Comparison of ENCODE assay signal across 20 cellular contexts in genomic region chr18:12366794-12367193, GRCh38. TPM values are rescaled to one million over a fixed set of nuclear protein-coding genes. Genes with fewer than 3 reads are reported as not detected.
A peak's percentile ranks its signal among the peaks of the same experiment; 100 is the strongest.
DNase-seq lines count a peak whose midpoint lies in the region; ATAC-seq and TF ChIP-seq lines count a peak whose summit lies in the region.
"Had no signal": no experiment of that assay in that cellular context is flagged by ENCODE, and none has a peak within 500 bp of the region (broad histone marks: within the 10 kb centered on the region; RNA-seq: fewer than 3 reads in every experiment).

No MANE protein-coding gene starts in this region.

- H3K4me1 Mint-ChIP-seq in WTC11 (no peaks in the 10 kb centered on the region), MCF 10A (ENCODE audit: insufficient read depth, unreplicated experiment) (peaks cover 10% of the 10 kb centered on the region)
- H3K4me1 Mint-ChIP-seq in stimulated activated effector memory CD8-positive, alpha-beta T cell treated with anti-CD3 and anti-CD28 coated beads, Interleukin-12 subunit alpha, Interleukin-12 subunit beta, amount 100 ng/mL, for 72 hours, result peaks cover 11% of the 10 kb centered on the region
- H3K4me1 Mint-ChIP-seq in activated T-helper 1 cell treated with anti-CD3 and anti-CD28 coated beads, Interleukin-12 subunit alpha, Interleukin-12 subunit beta, Interleukin-2, Interleukin-4 antibody, amounts not matched to agents 30 ng/mL and 10 ng/mL and 1 ng/mL, durations not matched to agents 14 hours and 24 hours and 36 hours (ENCODE audit: low read depth), result peaks cover 11% of the 10 kb centered on the region

- peaks cover 22% of the 10 kb centered on the region for H4K20me1 ChIP-seq in hepatocyte (ENCODE audit: insufficient read depth, poor library complexity, severe bottlenecking)

- H3K4me3 Mint-ChIP-seq in WTC11 (no peak overlapping the region), MCF 10A (ENCODE audit: unreplicated experiment) (no peak overlapping the region)
- H3K4me3 Mint-ChIP-seq in stimulated activated effector memory CD8-positive, alpha-beta T cell treated with anti-CD3 and anti-CD28 coated beads, Interleukin-12 subunit alpha, Interleukin-12 subunit beta, amount 100 ng/mL, for 72 hours, result no peak overlapping the region
- H3K4me3 Mint-ChIP-seq in activated T-helper 1 cell treated with anti-CD3 and anti-CD28 coated beads, Interleukin-12 subunit alpha, Interleukin-12 subunit beta, Interleukin-2, Interleukin-4 antibody, amounts not matched to agents 30 ng/mL and 10 ng/mL and 1 ng/mL, durations not matched to agents 14 hours and 24 hours and 36 hours, result no peak overlapping the region
- H3K4me3 Mint-ChIP-seq: B cell; CD4-positive, alpha-beta T cell had no signal

- H3K4me1 ChIP-seq in heart left ventricle (peaks cover 0 to 93% (median 37%) of the 10 kb centered on the region in 12 donors), hepatocyte (ENCODE audit: insufficient read depth) (peaks cover 5% of the 10 kb centered on the region), upper lobe of left lung (peaks cover 0 to 1% (median under 1%) of the 10 kb centered on the region in 4 donors)
- H3K4me1 ChIP-seq: HAP-1 had no signal

- TF ChIP-seq POLR2A in heart left ventricle (IDR thresholded peaks at IDR 0.05) (no peak), upper lobe of left lung (IDR thresholded peaks at IDR 0.05) (no peak)

- ATAC-seq in heart left ventricle (no peak), left ventricle myocardium superior (no peak), WTC11 (no peak), upper lobe of left lung (ENCODE audit: low FRiP score in 2 of 2) (no peak)
- ATAC-seq in stimulated activated effector memory CD8-positive, alpha-beta T cell treated with anti-CD3 and anti-CD28 coated beads, Interleukin-12 subunit alpha, Interleukin-12 subunit beta, amount 100 ng/mL, for 72 hours, result no peak

- H3K4me3 ChIP-seq in heart left ventricle (no peak overlapping the region), hepatocyte (no peak overlapping the region), upper lobe of left lung (no peak overlapping the region)
- H3K4me3 ChIP-seq: HAP-1, PC-9 had no signal

- H3K27me3 ChIP-seq in heart left ventricle, result no peaks in the 10 kb centered on the region
- H3K27me3 ChIP-seq in hepatocyte, result no peaks in the 10 kb centered on the region
- H3K27me3 ChIP-seq in upper lobe of left lung, result no peaks in the 10 kb centered on the region

- no TSS peak for BruUV-seq in MCF 10A (replicated peaks; lab: Mats Ljungman, UMichigan)

- no peak for TF ChIP-seq EP300 in upper lobe of left lung (IDR thresholded peaks at IDR 0.05)

- H3K9me3 Mint-ChIP-seq in WTC11 (no peaks in the 10 kb centered on the region), MCF 10A (ENCODE audit: unreplicated experiment) (no peaks in the 10 kb centered on the region)
- no peaks in the 10 kb centered on the region for H3K9me3 Mint-ChIP-seq in stimulated activated effector memory CD8-positive, alpha-beta T cell treated with anti-CD3 and anti-CD28 coated beads, Interleukin-12 subunit alpha, Interleukin-12 subunit beta, amount 100 ng/mL, for 72 hours
- H3K9me3 Mint-ChIP-seq in activated T-helper 1 cell treated with anti-CD3 and anti-CD28 coated beads, Interleukin-12 subunit alpha, Interleukin-12 subunit beta, Interleukin-2, Interleukin-4 antibody, amounts not matched to agents 30 ng/mL and 10 ng/mL and 1 ng/mL, durations not matched to agents 14 hours and 24 hours and 36 hours, result no peaks in the 10 kb centered on the region
- H3K9me3 Mint-ChIP-seq: CD4-positive, alpha-beta T cell had no signal

- no peak for DNase-seq in heart left ventricle
- no peak for DNase-seq in left ventricle myocardium superior
- no peak for DNase-seq in WTC11 (ENCODE audit: low spot score)
- DNase-seq in hepatocyte (ENCODE audit: low spot score), result no peak
- no peak for DNase-seq in stimulated activated effector memory CD8-positive, alpha-beta T cell treated with anti-CD3 and anti-CD28 coated beads, Interleukin-12 subunit alpha, Interleukin-12 subunit beta, amount 100 ng/mL, for 72 hours (ENCODE audit: low spot score in 2 of 2)
- DNase-seq in MCF 10A (ENCODE audit: unreplicated experiment), result no peak
- DNase-seq in activated T-helper 1 cell treated with anti-CD3 and anti-CD28 coated beads, Interleukin-12 subunit alpha, Interleukin-12 subunit beta, Interleukin-2, Interleukin-4 antibody, amounts not matched to agents 30 ng/mL and 10 ng/mL and 1 ng/mL, durations not matched to agents 14 hours and 24 hours and 36 hours (ENCODE audit: low spot score), result no peak
- DNase-seq in upper lobe of left lung, result no peak
- DNase-seq: CD4-positive, alpha-beta T cell; DMS153; GDM1; NCI-H1048; NCI-H1436; NCI-H1930; NCI-H226; NCI-H524; PC-9 had no signal

- no peak overlapping the region for H3K4me2 ChIP-seq in hepatocyte
- H3K4me2 ChIP-seq: PC-9 had no signal

- no peaks in the 10 kb centered on the region for H3K9me2 ChIP-seq in hepatocyte (replicated peaks; ENCODE audit: insufficient read depth)

- TF ChIP-seq CTCF in heart left ventricle (IDR thresholded peaks at IDR 0.05) (no peak), WTC11 (IDR thresholded peaks at IDR 0.05) (no peak), hepatocyte (IDR thresholded peaks at IDR 0.05; ENCODE audit: poor library complexity) (no peak), MCF 10A (IDR thresholded peaks at IDR 0.05; ENCODE audit: unreplicated experiment) (no peak), upper lobe of left lung (IDR thresholded peaks at IDR 0.05) (no peak)

- peak overlapping the region; percentile 25; the same call in 1 of the 2 replicates for H3K27ac Mint-ChIP-seq in WTC11
- H3K27ac Mint-ChIP-seq in stimulated activated effector memory CD8-positive, alpha-beta T cell treated with anti-CD3 and anti-CD28 coated beads, Interleukin-12 subunit alpha, Interleukin-12 subunit beta, amount 100 ng/mL, for 72 hours, result peak overlapping the region; percentile 63
- no peak overlapping the region for H3K27ac Mint-ChIP-seq in MCF 10A (ENCODE audit: low read depth, unreplicated experiment)
- H3K27ac Mint-ChIP-seq in activated T-helper 1 cell treated with anti-CD3 and anti-CD28 coated beads, Interleukin-12 subunit alpha, Interleukin-12 subunit beta, Interleukin-2, Interleukin-4 antibody, amounts not matched to agents 30 ng/mL and 10 ng/mL and 1 ng/mL, durations not matched to agents 14 hours and 24 hours and 36 hours, result no peak overlapping the region
- H3K27ac Mint-ChIP-seq: B cell; CD4-positive, alpha-beta T cell had no signal

- WGBS in heart left ventricle, 4 donors, result 44 to 56% (median 51%) methylated on average over 5 of the region's 5 CpGs
- WGBS in hepatocyte (ENCODE audit: low lambda C conversion rate, missing lambda C conversion rate), result 72% methylated on average over 5 of the region's 5 CpGs
- whole genome bisulfite sequencing in upper lobe of left lung, 2 donors, result 91 to 95% methylated on average over 5 of the region's 5 CpGs

- H3K27me3 Mint-ChIP-seq in WTC11 (ENCODE audit: low read depth) (no peaks in the 10 kb centered on the region), MCF 10A (ENCODE audit: insufficient read depth, unreplicated experiment) (no peaks in the 10 kb centered on the region)
- no peaks in the 10 kb centered on the region for H3K27me3 Mint-ChIP-seq in activated T-helper 1 cell treated with anti-CD3 and anti-CD28 coated beads, Interleukin-12 subunit alpha, Interleukin-12 subunit beta, Interleukin-2, Interleukin-4 antibody, amounts not matched to agents 30 ng/mL and 10 ng/mL and 1 ng/mL, durations not matched to agents 14 hours and 24 hours and 36 hours (ENCODE audit: insufficient read depth)
- H3K27me3 Mint-ChIP-seq: B cell; CD4-positive, alpha-beta T cell had no signal

- H3K36me3 Mint-ChIP-seq in WTC11, result peaks cover 67% of the 10 kb centered on the region
- peaks cover 91% of the 10 kb centered on the region for H3K36me3 Mint-ChIP-seq in stimulated activated effector memory CD8-positive, alpha-beta T cell treated with anti-CD3 and anti-CD28 coated beads, Interleukin-12 subunit alpha, Interleukin-12 subunit beta, amount 100 ng/mL, for 72 hours
- H3K36me3 Mint-ChIP-seq in MCF 10A (ENCODE audit: insufficient read depth, unreplicated experiment), result peaks cover 72% of the 10 kb centered on the region
- peaks cover 43% of the 10 kb centered on the region for H3K36me3 Mint-ChIP-seq in activated T-helper 1 cell treated with anti-CD3 and anti-CD28 coated beads, Interleukin-12 subunit alpha, Interleukin-12 subunit beta, Interleukin-2, Interleukin-4 antibody, amounts not matched to agents 30 ng/mL and 10 ng/mL and 1 ng/mL, durations not matched to agents 14 hours and 24 hours and 36 hours (ENCODE audit: low read depth)

- POLR2A ChIA-PET in WTC11 (lab: Charles Lee), result no interaction called here
- POLR2A ChIA-PET in MCF 10A (lab: Yijun Ruan, JAX), result interaction anchor here (0.6 to 1.0 kb wide), 2 partner anchors 10 to 32 kb away, joined by 3 read pairs; partner anchors contain the start of gene AFG3L2

- H3K9me3 ChIP-seq in heart left ventricle (no peaks in the 10 kb centered on the region), hepatocyte (ENCODE audit: low read depth) (no peaks in the 10 kb centered on the region), upper lobe of left lung (no peaks in the 10 kb centered on the region)
- H3K9me3 ChIP-seq: HAP-1 had no signal

- H2AFZ ChIP-seq in hepatocyte, result no peak overlapping the region
- H2AFZ ChIP-seq: PC-9 had no signal

- intact Hi-C loops in heart left ventricle (cut with DNase I) (loop anchor here in 1 of 10 donors (5.0 kb wide), 1 partner anchor 39 kb away; no protein-coding TSS in a partner anchor), left ventricle myocardium superior (cut with micrococcal nuclease) (no loop called here), MCF 10A (cut with micrococcal nuclease) (no loop called here)
- intact Hi-C loops in activated T-helper 1 cell treated with anti-CD3 and anti-CD28 coated beads, Interleukin-12 subunit alpha, Interleukin-12 subunit beta, Interleukin-2, Interleukin-4 antibody, amounts not matched to agents 30 ng/mL and 10 ng/mL and 1 ng/mL, durations not matched to agents 14 hours and 24 hours and 36 hours (cut with micrococcal nuclease), result no loop called here

- H3K36me3 ChIP-seq in heart left ventricle (peaks cover 0 to 90% (median 82%) of the 10 kb centered on the region in 9 donors), hepatocyte (replicated peaks; ENCODE audit: insufficient read depth, low read depth) (no peaks in the 10 kb centered on the region), upper lobe of left lung (peaks cover 11 to 73% (median 44%) of the 10 kb centered on the region in 4 donors)

- peaks cover 90% of the 10 kb centered on the region for H3K79me2 ChIP-seq in hepatocyte

- CTCF ChIA-PET in WTC11 (lab: Charles Lee) (no interaction called here), MCF 10A (lab: Yijun Ruan, JAX) (interaction anchor here (0.8 kb wide), 1 partner anchor 8 kb away, joined by 3 read pairs; no protein-coding TSS in a partner anchor)

- peak overlapping the region in 11 of 12 donors; percentile 6 to 99 (median 47) for H3K27ac ChIP-seq in heart left ventricle
- H3K27ac ChIP-seq in hepatocyte, result peak overlapping the region; percentile 63
- no peak overlapping the region for H3K27ac ChIP-seq in upper lobe of left lung
- H3K27ac ChIP-seq: HL-60, PC-9 had no signal

RNA-seq across cellular contexts. Expression of gene AFG3L2, which starts 10.2 kb away (rescaled TPM):
- total RNA-seq in heart left ventricle, result 100 to 1,000 TPM; 107 to 174 (median 142) TPM
- polyA plus RNA-seq in heart left ventricle, result 10 to 100 TPM; 59.9 to 89.4 TPM
- total RNA-seq in left ventricle myocardium superior, result 143 TPM
- 73.9 to 109 TPM (median 76.0 TPM) in 3 replicates for total RNA-seq in WTC11 (2021)
- total RNA-seq in hepatocyte, result 60.2 and 60.8 TPM in 2 replicates
- polyA plus RNA-seq in hepatocyte, result 43.0 and 44.1 TPM in 2 replicates
- total RNA-seq in MCF 10A (2022), result 56.7 and 77.2 TPM in 2 replicates
- total RNA-seq in activated T-helper 1 cell treated with anti-CD3 and anti-CD28 coated beads, Interleukin-12 subunit alpha, Interleukin-12 subunit beta, Interleukin-2, Interleukin-4 antibody, amounts not matched to agents 30 ng/mL and 10 ng/mL and 1 ng/mL, durations not matched to agents 14 hours and 24 hours and 36 hours, result 66.8 and 70.6 TPM in 2 replicates
- 10 to 100 TPM; 31.3 to 55.6 (median 38.3) TPM for total RNA-seq in upper lobe of left lung

RNA-seq across cellular contexts. Expression of gene PRELID3A, which starts 40.9 kb away (rescaled TPM):
- total RNA-seq in heart left ventricle, result 1 to 10 TPM in 4 of 9 donors, under 1 TPM in 5; 0.31 to 2.4 (median 0.87) TPM
- 1 to 10 TPM; 1.3 to 2.0 TPM for polyA plus RNA-seq in heart left ventricle
- 1.9 TPM for total RNA-seq in left ventricle myocardium superior
- total RNA-seq in WTC11 (2021), result 10.4 to 13.0 TPM (median 10.5 TPM) in 3 replicates
- 0.90 and 2.5 TPM in 2 replicates for total RNA-seq in hepatocyte
- polyA plus RNA-seq in hepatocyte, result 0.36 and 0.38 TPM in 2 replicates
- total RNA-seq in MCF 10A (2022), result 16.5 and 17.1 TPM in 2 replicates
- 5.5 and 5.7 TPM in 2 replicates for total RNA-seq in activated T-helper 1 cell treated with anti-CD3 and anti-CD28 coated beads, Interleukin-12 subunit alpha, Interleukin-12 subunit beta, Interleukin-2, Interleukin-4 antibody, amounts not matched to agents 30 ng/mL and 10 ng/mL and 1 ng/mL, durations not matched to agents 14 hours and 24 hours and 36 hours
- 10 to 100 TPM in 2 of 6 donors, 1 to 10 TPM in 4; 2.6 to 16.5 (median 4.7) TPM for total RNA-seq in upper lobe of left lung

RNA-seq across cellular contexts. Expression of gene TUBB6, which starts 58.8 kb away (rescaled TPM):
- total RNA-seq in heart left ventricle, result 100 to 1,000 TPM in 6 of 9 donors, 10 to 100 TPM in 3; 64.8 to 421 (median 126) TPM
- polyA plus RNA-seq in heart left ventricle, result 100 to 1,000 TPM in 1 of 2 donors, 10 to 100 TPM in 1; 90.4 to 800 TPM
- total RNA-seq in left ventricle myocardium superior, result 82.0 TPM
- total RNA-seq in WTC11 (2021), result 137 to 240 TPM (median 149 TPM) in 3 replicates
- total RNA-seq in hepatocyte, result 68.6 and 86.1 TPM in 2 replicates
- polyA plus RNA-seq in hepatocyte, result 96.3 and 109 TPM in 2 replicates
- 141 and 167 TPM in 2 replicates for total RNA-seq in MCF 10A (2022)
- total RNA-seq in activated T-helper 1 cell treated with anti-CD3 and anti-CD28 coated beads, Interleukin-12 subunit alpha, Interleukin-12 subunit beta, Interleukin-2, Interleukin-4 antibody, amounts not matched to agents 30 ng/mL and 10 ng/mL and 1 ng/mL, durations not matched to agents 14 hours and 24 hours and 36 hours, result 29.0 and 32.1 TPM in 2 replicates
- 100 to 1,000 TPM in 4 of 6 donors, 10 to 100 TPM in 2; 89.1 to 380 (median 157) TPM for total RNA-seq in upper lobe of left lung

Comparison
In these comparisons a context has a peak if more than half of its experiments do, and no peak if none do; other contexts are left out.
1. H3K27ac ChIP-seq: peak in heart left ventricle (11 of 12) and hepatocyte (single experiment); none in upper lobe of left lung (0 of 4).
2. H3K27ac Mint-ChIP-seq: peak in WTC11 (single experiment) and stimulated activated effector memory CD8-positive, alpha-beta T cell treated with anti-CD3 and anti-CD28 coated beads, Interleukin-12 subunit alpha, Interleukin-12 subunit beta, amount 100 ng/mL, for 72 hours (single experiment); none in MCF 10A (single experiment) and activated T-helper 1 cell treated with anti-CD3 and anti-CD28 coated beads, Interleukin-12 subunit alpha, Interleukin-12 subunit beta, Interleukin-2, Interleukin-4 antibody, amounts not matched to agents 30 ng/mL and 10 ng/mL and 1 ng/mL, durations not matched to agents 14 hours and 24 hours and 36 hours (single experiment).